Comparison of ENCODE assay signal across 8 cellular contexts in the genomic region with DNA sequence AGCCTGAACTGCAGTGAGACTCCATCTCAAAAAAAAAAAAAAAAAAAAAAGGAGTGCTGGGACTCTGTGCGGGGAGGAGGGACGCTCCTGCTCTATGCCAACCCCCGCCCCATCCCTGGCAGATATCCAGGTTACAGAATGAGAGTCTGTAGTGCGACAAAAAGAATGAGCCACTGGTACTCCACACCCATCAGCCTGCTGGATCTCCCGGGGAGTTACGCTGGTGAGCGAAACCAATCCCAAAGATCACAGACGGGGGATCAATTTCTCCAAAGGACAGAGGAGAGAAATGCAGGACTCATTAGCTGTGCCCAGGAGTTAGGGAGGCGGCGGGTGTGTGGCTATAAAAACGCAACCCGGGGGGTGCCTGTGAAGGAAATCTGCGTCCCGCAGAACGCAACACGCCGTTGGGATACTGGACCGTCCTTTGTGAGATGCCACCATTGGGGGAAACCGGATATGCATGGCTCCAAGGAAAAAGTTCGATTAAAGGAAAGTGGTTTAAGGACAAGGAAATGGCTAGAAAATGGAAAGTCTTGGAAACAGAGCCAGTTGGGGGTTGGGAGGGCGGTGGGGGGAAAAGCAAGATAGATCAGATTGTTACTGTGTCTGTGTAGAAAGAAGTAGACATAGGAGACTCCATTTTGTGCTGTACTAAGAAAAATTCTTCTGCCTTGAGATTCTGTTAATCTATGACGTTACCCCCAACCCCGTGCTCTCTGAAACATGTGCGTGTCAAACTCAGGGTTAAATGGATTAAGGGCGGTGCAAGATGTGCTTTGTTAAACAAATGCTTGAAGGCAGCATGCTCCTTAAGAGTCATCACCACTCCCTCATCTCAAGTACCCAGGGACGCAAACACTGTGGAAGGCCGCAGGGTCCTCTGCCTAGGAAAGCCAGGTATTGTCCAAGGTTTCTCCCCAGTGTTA. TPM values are rescaled to one million over a fixed set of nuclear protein-coding genes. Genes with fewer than 3 reads are reported as not detected.
DNase-seq lines count a peak whose midpoint lies in the region; ATAC-seq and TF ChIP-seq lines count a peak whose summit lies in the region.
"Not testable (repeated sequence)": the region's sequence is repeated elsewhere in the genome, so short reads cannot be mapped to it uniquely, and the experiment has no call there.

No MANE protein-coding gene starts in this region.

- intact Hi-C loops in activated B cell treated with CpG ODN at 0.5 μM for 24 hours (cut with micrococcal nuclease): not testable (repeated sequence)
- intact Hi-C loops in heart left ventricle (cut with DNase I): loop anchor here in 9 of 10 donors (1.0 to 10.0 kb wide), 6 partner anchors 55 to 212 kb away; partner anchors contain the start of genes SERPINB1 (in 7 of the 9) and NQO2 (in 6 of the 9)
- intact Hi-C loops in mucosa of descending colon (cut with DNase I, micrococcal nuclease): loop anchor here (2.0 to 5.0 kb wide), 2 partner anchors 56 to 57 kb away; partner anchors contain the start of gene NQO2 (in 2 of the 2)

- H3K79me1 ChIP-seq in H9 (ENCODE audit: insufficient read depth, low read depth, low read length, poor library complexity, severe bottlenecking): not testable (repeated sequence)

- H3K4me2 ChIP-seq in H9 (ENCODE audit: insufficient read depth, insufficient read length, low read length): peak overlapping the region; percentile 99

- peak overlapping the region; percentile 57 to 97 (median 61); a peak in 5 of 7 replicates for H3K27ac Mint-ChIP-seq in H9
- not testable (repeated sequence) for H3K27ac Mint-ChIP-seq in activated B cell treated with CpG ODN at 0.5 μM for 24 hours

- not testable (repeated sequence) for H3K27me3 Mint-ChIP-seq in H9 (ENCODE audit: low read depth); activated B cell treated with CpG ODN at 0.5 μM for 24 hours

- H3K4me1 Mint-ChIP-seq in H9 (peaks cover 31 to 35% of the 10 kb centered on the region in 2 experiments), activated B cell treated with CpG ODN at 0.5 μM for 24 hours (peaks cover 14% of the 10 kb centered on the region)

- peak overlapping the region; percentile 80; the same call in 1 of the 2 replicates for H3K14ac ChIP-seq in H9 (ENCODE audit: insufficient read depth, low read length)

- H3K4me3 ChIP-seq in AG04450 (ENCODE audit: low read depth, low read length) (peak overlapping the region; percentile 56), heart left ventricle (peak overlapping the region in 11 of 12 donors; percentile 7 to 64 (median 57)), skeletal muscle tissue (ENCODE audit: low read length in 3 of 3) (peak overlapping the region; percentile 43 to 71 (median 64))
- not testable (repeated sequence) for H3K4me3 ChIP-seq in mucosa of descending colon

- not testable (repeated sequence) for H2BK15ac ChIP-seq in H9 (ENCODE audit: low read depth, low read length)

- CTCF ChIA-PET in AG04450 (lab: Charles Lee): interaction anchor here (0.7 to 1.5 kb wide), 5 partner anchors 7 to 201 kb away, joined by 3 to 6 read pairs (median 5); no protein-coding TSS in a partner anchor
- CTCF ChIA-PET in activated B cell treated with CpG ODN at 0.5 μM for 24 hours (lab: Charles Lee): interaction anchor here (0.6 to 5.4 kb wide), 8 partner anchors 9 to 263 kb away, joined by 3 to 50 read pairs (median 6); partner anchors contain the start of gene NQO2

- TF ChIP-seq POLR2A in heart left ventricle (IDR thresholded peaks at IDR 0.05): not testable (repeated sequence)

- not testable (repeated sequence) for H4K91ac ChIP-seq in H9 (ENCODE audit: insufficient read length, low read depth, low read length)

- DNase-seq in AG04450 (ENCODE audit: low read depth, low spot score); activated B cell treated with CpG ODN at 0.5 μM for 24 hours: not testable (repeated sequence)
- DNase-seq in H9 (peak; percentile 51), NCI-H2227 (lab: John Stamatoyannopoulos, UW; ENCODE audit: unreplicated experiment) (peak; percentile 77), cerebellar cortex (ENCODE audit: low spot score) (peak; percentile 43), heart left ventricle (peak in 3 of 5 donors; percentile 39 to 46 (median 39)), mucosa of descending colon (peak in 2 of 3 donors; percentile 56 to 60)

- peak overlapping the region; percentile 79 for H2BK20ac ChIP-seq in H9 (ENCODE audit: low read depth, low read length, poor library complexity, severe bottlenecking)

- H3K36me3 ChIP-seq in heart left ventricle; mucosa of descending colon (ENCODE audit: low read depth); skeletal muscle tissue (ENCODE audit: control insufficient read depth in 3 of 3, insufficient read depth in 3 of 3, low read length in 3 of 3): not testable (repeated sequence)

- H4K5ac ChIP-seq in H9 (ENCODE audit: insufficient read length, low read depth, low read length): not testable (repeated sequence)

- not testable (repeated sequence) for H2AFZ ChIP-seq in H9 (ENCODE audit: low read length)

- TF ChIP-seq CTCF in AG04450 (IDR thresholded peaks at IDR 0.05; ENCODE audit: low read depth, low read length); H9 (conservative IDR thresholded peaks at IDR 0.05); activated B cell treated with CpG ODN at 0.5 μM for 24 hours (IDR thresholded peaks at IDR 0.05); heart left ventricle (IDR thresholded peaks at IDR 0.05); mucosa of descending colon (IDR thresholded peaks at IDR 0.05): not testable (repeated sequence)

- H3K9me3 ChIP-seq in AG04450 (ENCODE audit: control insufficient read depth, insufficient read depth, low read length); H9 (ENCODE audit: control insufficient read depth, low read depth, low read length); heart left ventricle; mucosa of descending colon; skeletal muscle tissue (ENCODE audit: control insufficient read depth in 3 of 3, low read length in 3 of 3): not testable (repeated sequence)

- not testable (repeated sequence) for H2AK5ac ChIP-seq in H9 (ENCODE audit: insufficient read length, low read length)

- ATAC-seq in activated B cell treated with CpG ODN at 0.5 μM for 24 hours (ENCODE audit: low read depth); mucosa of descending colon: not testable (repeated sequence)
- peak in 1 of 4 donors; percentile 6 for ATAC-seq in heart left ventricle

- H3K4me1 ChIP-seq in H9 (ENCODE audit: insufficient read depth, low read length); mucosa of descending colon (ENCODE audit: low read depth): not testable (repeated sequence)
- peaks cover 0 to 40% (median 16%) of the 10 kb centered on the region in 12 donors for H3K4me1 ChIP-seq in heart left ventricle
- H3K4me1 ChIP-seq in skeletal muscle tissue (ENCODE audit: control insufficient read depth in 3 of 3, insufficient read depth in 3 of 3, low read length in 3 of 3): peaks cover 10 to 12% (median 11%) of the 10 kb centered on the region in 3 donors

- H3K4me3 Mint-ChIP-seq in H9 (peak overlapping the region; percentile 66 to 83), activated B cell treated with CpG ODN at 0.5 μM for 24 hours (peak overlapping the region; percentile 76)

- H3K9me3 Mint-ChIP-seq in H9, activated B cell treated with CpG ODN at 0.5 μM for 24 hours: not testable (repeated sequence)

- peak overlapping the region; percentile 82 for H2BK120ac ChIP-seq in H9 (ENCODE audit: low read depth, low read length, poor library complexity, severe bottlenecking)

- H3K79me2 ChIP-seq in H9 (ENCODE audit: insufficient read depth, low read length): not testable (repeated sequence)

- H3K27me3 ChIP-seq in AG04450 (ENCODE audit: control insufficient read depth, insufficient read depth, low read length); H9 (ENCODE audit: insufficient read depth, low read length); heart left ventricle; skeletal muscle tissue (ENCODE audit: control insufficient read depth in 3 of 3, insufficient read depth in 3 of 3, low read length in 3 of 3): not testable (repeated sequence)

- H3K27ac ChIP-seq in AG04450 (ENCODE audit: low read depth, low read length); skeletal muscle tissue (ENCODE audit: low read depth, low read length): not testable (repeated sequence)
- peak overlapping the region; percentile 40 for H3K27ac ChIP-seq in H9 (ENCODE audit: insufficient read length, low read depth, low read length)
- H3K27ac ChIP-seq in heart left ventricle: peak overlapping the region in 3 of 12 donors; percentile 20 to 72 (median 58)

- not testable (repeated sequence) for H3K56ac ChIP-seq in H9 (ENCODE audit: insufficient read length, low read depth, low read length)

- H3T11ph ChIP-seq in H9 (ENCODE audit: low read length): not testable (repeated sequence)

- H3K18ac ChIP-seq in H9 (ENCODE audit: insufficient read length, low read depth, low read length): peak overlapping the region; percentile 77

- not testable (repeated sequence) for H3K36me3 Mint-ChIP-seq in H9 (ENCODE audit: insufficient read depth in 1 of 3, low read depth in 3 of 3); activated B cell treated with CpG ODN at 0.5 μM for 24 hours (ENCODE audit: low read depth)

- peak overlapping the region; percentile 71 for H3K9ac ChIP-seq in H9 (ENCODE audit: extremely low read depth, insufficient read length, low read length)
- peak overlapping the region in 2 of 3 donors; percentile 33 to 53 for H3K9ac ChIP-seq in skeletal muscle tissue (ENCODE audit: low read depth in 1 of 3, low read length in 3 of 3)

- not testable (repeated sequence) for H3K4ac ChIP-seq in H9 (ENCODE audit: low read depth, low read length)

- peak overlapping the region; percentile 39 for H3K23ac ChIP-seq in H9 (ENCODE audit: insufficient read length, low read depth, low read length)

- POLR2A ChIA-PET in AG04450 (lab: Yijun Ruan, JAX) (interaction anchor here (0.6 to 1.3 kb wide), 7 partner anchors 13 to 141 kb away, joined by 3 to 12 read pairs (median 6); partner anchors contain the start of genes NQO2 and RIPK1), activated B cell treated with CpG ODN at 0.5 μM for 24 hours (lab: Charles Lee) (interaction anchor here (0.5 to 3.1 kb wide), 20 partner anchors 9 to 289 kb away, joined by 3 to 64 read pairs (median 5); partner anchors contain the start of genes NQO2, RIPK1 and WRNIP1)

- WGBS in H9 (ENCODE audit: extremely low coverage, insufficient read length, low lambda C conversion rate): no CpG with 5 or more reads among the region's 27 CpGs
- WGBS in heart left ventricle, 4 donors: 35 to 59% (median 51%) methylated on average over 27 of the region's 27 CpGs

- not testable (repeated sequence) for H4K20me1 ChIP-seq in H9 (ENCODE audit: control insufficient read depth, insufficient read depth, insufficient read length)

- H4K8ac ChIP-seq in H9 (replicated peaks; ENCODE audit: insufficient read length, low read depth, low read length): not testable (repeated sequence)

- not testable (repeated sequence) for H2BK5ac ChIP-seq in H9 (ENCODE audit: insufficient read length, low read length)

- peak overlapping the region; percentile 84 for H2BK12ac ChIP-seq in H9 (ENCODE audit: insufficient read length, low read depth, low read length)

- not testable (repeated sequence) for H3K23me2 ChIP-seq in H9 (ENCODE audit: insufficient read length, low read depth, low read length, poor library complexity, severe bottlenecking)

RNA-seq across cellular contexts. Expression of gene RIPK1, which starts 13.8 kb away (rescaled TPM):
- polyA plus RNA-seq in AG04450 (2011; rRNA removed): 25.5 and 25.9 TPM in 2 replicates
- polyA minus RNA-seq in AG04450 (2011; rRNA and poly(A)+ RNA removed): 26.5 and 29.1 TPM in 2 replicates
- 24.6 and 25.1 TPM in 2 replicates for total RNA-seq in H9 (2021)
- total RNA-seq in activated B cell treated with CpG ODN at 0.5 μM for 24 hours: 20.5 and 21.8 TPM in 2 replicates
- 10 to 100 TPM in 3 of 9 donors, 1 to 10 TPM in 6; 5.3 to 16.3 (median 7.1) TPM for total RNA-seq in heart left ventricle
- polyA plus RNA-seq in heart left ventricle: 1 to 10 TPM; 5.5 to 8.0 TPM
- 10 to 100 TPM; 33.1 to 41.9 (median 35.8) TPM for total RNA-seq in mucosa of descending colon
- total RNA-seq in skeletal muscle tissue: 14.6 TPM

RNA-seq across cellular contexts. Expression of gene NQO2, which starts 54.8 kb away (rescaled TPM):
- polyA plus RNA-seq in AG04450 (2011; rRNA removed) (32.4 and 34.3 TPM in 2 replicates), heart left ventricle (10 to 100 TPM; 40.8 to 85.4 TPM)
- polyA minus RNA-seq in AG04450 (2011; rRNA and poly(A)+ RNA removed): 19.9 and 24.7 TPM in 2 replicates
- total RNA-seq in H9 (2021) (105 and 106 TPM in 2 replicates), activated B cell treated with CpG ODN at 0.5 μM for 24 hours (11.9 and 12.3 TPM in 2 replicates), heart left ventricle (10 to 100 TPM; 37.0 to 76.0 (median 62.8) TPM), mucosa of descending colon (10 to 100 TPM; 13.4 to 24.1 (median 23.2) TPM), skeletal muscle tissue (5.7 TPM)
